In genomic region chr15:90708516-90708915, GRCh38 we compare ENCODE assay signal across 21 cellular contexts. TPM values are rescaled to one million over a fixed set of nuclear protein-coding genes. Genes with fewer than 3 reads are reported as not detected.
DNase-seq lines count a peak whose midpoint lies in the region; ATAC-seq, FAIRE-seq and TF ChIP-seq lines count a peak whose summit lies in the region.
"Had no signal": no experiment of that assay in that cellular context is flagged by ENCODE, and none has a peak within 500 bp of the region (broad histone marks: within the 10 kb centered on the region; RNA-seq: fewer than 3 reads in every experiment).

No MANE protein-coding gene starts in this region.

- no peaks in the 10 kb centered on the region for H3K27me3 Mint-ChIP-seq in CD4-positive, CD25-positive, alpha-beta regulatory T cell
- no peaks in the 10 kb centered on the region for H3K27me3 Mint-ChIP-seq in endodermal cell (ENCODE audit: insufficient read depth)
- H3K27me3 Mint-ChIP-seq: CD8-positive, alpha-beta memory T cell had no signal

- no peaks in the 10 kb centered on the region for H3K9me3 ChIP-seq in CD4-positive, CD25-positive, alpha-beta regulatory T cell (ENCODE audit: control insufficient read depth in 2 of 2, low read length in 2 of 2)
- no peaks in the 10 kb centered on the region for H3K9me3 ChIP-seq in endodermal cell (ENCODE audit: control insufficient read depth, low read length)

- H3K36me3 ChIP-seq in CD4-positive, CD25-positive, alpha-beta regulatory T cell (ENCODE audit: control insufficient read depth, insufficient read depth, low read length): no peaks in the 10 kb centered on the region
- H3K36me3 ChIP-seq in endodermal cell (ENCODE audit: control insufficient read depth, insufficient read depth, low read length): no peaks in the 10 kb centered on the region

- peaks cover 6% of the 10 kb centered on the region for H3K36me3 Mint-ChIP-seq in CD4-positive, CD25-positive, alpha-beta regulatory T cell
- peaks cover 7% of the 10 kb centered on the region for H3K36me3 Mint-ChIP-seq in endodermal cell (ENCODE audit: low read depth)

- H3K4me3 ChIP-seq in CD4-positive, CD25-positive, alpha-beta regulatory T cell (ENCODE audit: low read depth, low read length): no peak overlapping the region
- H3K4me3 ChIP-seq in endodermal cell (ENCODE audit: low read length): no peak overlapping the region
- H3K4me3 ChIP-seq: BLaER1, GM23338, K562 had no signal

- FAIRE-seq in D721Med (lab: Jason Lieb, UNC): no peak
- FAIRE-seq: K562 had no signal

- H3K9ac ChIP-seq in endodermal cell (ENCODE audit: extremely low read depth, low read length, poor library complexity, severe bottlenecking): no peak overlapping the region
- H3K9ac ChIP-seq: BLaER1 had no signal

- ATAC-seq in CD4-positive, CD25-positive, alpha-beta regulatory T cell (ENCODE audit: low read depth in 2 of 2): no peak
- no peak for ATAC-seq in GM21515 (IDR thresholded peaks at IDR 0.05; ENCODE audit: unreplicated experiment)
- ATAC-seq in HG03045 (IDR thresholded peaks at IDR 0.05; ENCODE audit: unreplicated experiment): no peak
- ATAC-seq: GM23338, K562 had no signal

- H3K9me3 Mint-ChIP-seq in CD4-positive, CD25-positive, alpha-beta regulatory T cell: peaks cover 0 to 8% (median 0%) of the 10 kb centered on the region in 7 donors
- no peaks in the 10 kb centered on the region for H3K9me3 Mint-ChIP-seq in endodermal cell
- H3K9me3 Mint-ChIP-seq: GM23338 had no signal

- no peak overlapping the region for H3K27ac ChIP-seq in CD4-positive, CD25-positive, alpha-beta regulatory T cell (ENCODE audit: insufficient read depth, low read length, poor library complexity, severe bottlenecking)
- no peak overlapping the region for H3K27ac ChIP-seq in endodermal cell (ENCODE audit: low read depth, low read length)
- H3K27ac ChIP-seq: BLaER1 had no signal

- 26 to 71% methylated on average over 1 of the region's 1 CpG for WGBS in endodermal cell (ENCODE audit: insufficient coverage in 1 of 2, insufficient read length in 1 of 2), 2 experiments

- peak overlapping the region in 2 of 3 donors; percentile 11 to 38 for H3K27ac Mint-ChIP-seq in CD4-positive, CD25-positive, alpha-beta regulatory T cell
- H3K27ac Mint-ChIP-seq in endodermal cell: no peak overlapping the region
- H3K27ac Mint-ChIP-seq: CD8-positive, alpha-beta memory T cell; GM23338 had no signal

- no peak for DNase-seq in CD4-positive, CD25-positive, alpha-beta regulatory T cell
- peak; percentile 66 for DNase-seq in D721Med (ENCODE audit: insufficient read length, low spot score)
- peak; percentile 47 for DNase-seq in NCI-H2107 treated with DMSO at 0.1 percent for 48 hours (lab: John Stamatoyannopoulos, UW; ENCODE audit: unreplicated experiment)
- DNase-seq in endodermal cell: peak; percentile 52
- no peak for DNase-seq in COLO829 (ENCODE audit: low spot score)
- DNase-seq in NCI-H748 (lab: John Stamatoyannopoulos, UW; ENCODE audit: unreplicated experiment): no peak
- DNase-seq: CD8-positive, alpha-beta memory T cell; DMS 273 treated with DMSO at 0.1 percent for 48 hours; GF-D8; NCI-H1105 treated with DMSO at 0.1 percent for 48 hours; NCI-H1694; NCI-H2171 treated with DMSO at 0.1 percent for 48 hours; NCI-H446; NCI-H748 treated with DMSO at 0.1 percent for 48 hours; SIG-M5; T-helper 1 cell had no signal

- no peak for TF ChIP-seq CTCF in D721Med (IDR thresholded peaks at IDR 0.05; ENCODE audit: insufficient read depth, missing control alignments)
- TF ChIP-seq CTCF in endodermal cell (conservative IDR thresholded peaks at IDR 0.05): no peak

- no peak overlapping the region for H3K4me3 Mint-ChIP-seq in CD4-positive, CD25-positive, alpha-beta regulatory T cell
- H3K4me3 Mint-ChIP-seq in endodermal cell: no peak overlapping the region
- H3K4me3 Mint-ChIP-seq: CD8-positive, alpha-beta memory T cell; GM23338 had no signal

- no peaks in the 10 kb centered on the region for H3K4me1 ChIP-seq in CD4-positive, CD25-positive, alpha-beta regulatory T cell (ENCODE audit: control insufficient read depth, insufficient read depth, low read length, poor library complexity, severe bottlenecking)
- H3K4me1 ChIP-seq in endodermal cell (ENCODE audit: control insufficient read depth, insufficient read depth, low read length): no peaks in the 10 kb centered on the region

- H3K4me1 Mint-ChIP-seq in CD4-positive, CD25-positive, alpha-beta regulatory T cell: peaks cover 0 to 6% (median 5%) of the 10 kb centered on the region in 4 donors
- peaks cover 13% of the 10 kb centered on the region for H3K4me1 Mint-ChIP-seq in endodermal cell
- H3K4me1 Mint-ChIP-seq: CD8-positive, alpha-beta memory T cell; GM23338 had no signal

- no peaks in the 10 kb centered on the region for H3K27me3 ChIP-seq in CD4-positive, CD25-positive, alpha-beta regulatory T cell (ENCODE audit: control insufficient read depth, insufficient read depth, low read length)
- H3K27me3 ChIP-seq in endodermal cell (ENCODE audit: control insufficient read depth, insufficient read depth, low read length, poor library complexity, severe bottlenecking): no peaks in the 10 kb centered on the region
- H3K27me3 ChIP-seq: BLaER1 had no signal

RNA-seq across cellular contexts. Expression of gene BLM, which starts 8.6 kb away (rescaled TPM):
- 12.0 TPM for total RNA-seq in CD4-positive, CD25-positive, alpha-beta regulatory T cell
- polyA plus RNA-seq in CD4-positive, CD25-positive, alpha-beta regulatory T cell: 1 to 10 TPM; 6.3 to 7.8 (median 6.7) TPM
- 10 to 100 TPM; 29.6 to 34.9 TPM for total RNA-seq in endodermal cell
- 22.2 TPM for polyA plus RNA-seq in endodermal cell (2013, experiment 1 of 2)
- polyA plus RNA-seq in endodermal cell (2013, experiment 2 of 2): 24.7 TPM

Comparison
In these comparisons a context has a peak if more than half of its experiments do, and no peak if none do; other contexts are left out.
1. DNase-seq: peak in D721Med (single experiment), NCI-H2107 treated with DMSO at 0.1 percent for 48 hours (single experiment) and endodermal cell (single experiment); none in CD4-positive, CD25-positive, alpha-beta regulatory T cell (0 of 3), COLO829 (single experiment) and NCI-H748 (single experiment).